1 cellular context compared by ENCODE assay signal in the genomic region with DNA sequence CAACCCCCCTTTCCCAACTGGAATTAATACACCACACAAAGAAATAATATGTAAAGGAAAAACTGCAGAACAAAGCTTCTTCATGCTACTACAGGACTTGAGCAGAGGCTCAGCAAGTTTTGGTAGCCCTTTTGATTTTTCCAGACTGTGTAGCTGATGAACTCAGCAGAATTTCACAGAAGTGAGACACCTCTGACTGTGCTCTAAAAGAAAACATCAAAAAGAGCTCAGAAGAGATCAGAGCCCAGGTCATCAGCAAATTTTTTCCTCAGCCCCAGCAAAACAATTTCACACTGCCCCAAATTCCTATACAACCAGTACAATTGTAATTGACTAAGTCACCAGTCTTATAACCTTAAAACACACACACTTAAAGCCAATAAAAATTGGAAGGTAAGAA.
TF ChIP-seq lines count a peak whose summit lies in the region.

No MANE protein-coding gene starts in this region.

TF ChIP-seq in HCT116, 20 proteins besides CTCF, POLR2A, EP300 and RAD21 (continued from another document):
- TF ChIP-seq, protein P1, sequence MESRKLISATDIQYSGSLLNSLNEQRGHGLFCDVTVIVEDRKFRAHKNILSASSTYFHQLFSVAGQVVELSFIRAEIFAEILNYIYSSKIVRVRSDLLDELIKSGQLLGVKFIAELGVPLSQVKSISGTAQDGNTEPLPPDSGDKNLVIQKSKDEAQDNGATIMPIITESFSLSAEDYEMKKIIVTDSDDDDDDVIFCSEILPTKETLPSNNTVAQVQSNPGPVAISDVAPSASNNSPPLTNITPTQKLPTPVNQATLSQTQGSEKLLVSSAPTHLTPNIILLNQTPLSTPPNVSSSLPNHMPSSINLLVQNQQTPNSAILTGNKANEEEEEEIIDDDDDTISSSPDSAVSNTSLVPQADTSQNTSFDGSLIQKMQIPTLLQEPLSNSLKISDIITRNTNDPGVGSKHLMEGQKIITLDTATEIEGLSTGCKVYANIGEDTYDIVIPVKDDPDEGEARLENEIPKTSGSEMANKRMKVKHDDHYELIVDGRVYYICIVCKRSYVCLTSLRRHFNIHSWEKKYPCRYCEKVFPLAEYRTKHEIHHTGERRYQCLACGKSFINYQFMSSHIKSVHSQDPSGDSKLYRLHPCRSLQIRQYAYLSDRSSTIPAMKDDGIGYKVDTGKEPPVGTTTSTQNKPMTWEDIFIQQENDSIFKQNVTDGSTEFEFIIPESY (IDR thresholded peaks at IDR 0.05; ENCODE audit: extremely low read depth, insufficient replicate concordance, low read length) = no peak
- TF ChIP-seq, protein P2, sequence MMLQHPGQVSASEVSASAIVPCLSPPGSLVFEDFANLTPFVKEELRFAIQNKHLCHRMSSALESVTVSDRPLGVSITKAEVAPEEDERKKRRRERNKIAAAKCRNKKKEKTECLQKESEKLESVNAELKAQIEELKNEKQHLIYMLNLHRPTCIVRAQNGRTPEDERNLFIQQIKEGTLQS (IDR thresholded peaks at IDR 0.05) = no peak
- TF ChIP-seq ZFX (IDR thresholded peaks at IDR 0.05) (no peak), FOSL1 (IDR thresholded peaks at IDR 0.05; ENCODE audit: low read depth) (no peak), CEBPB (IDR thresholded peaks at IDR 0.05; ENCODE audit: low read depth) (no peak), SIN3A (IDR thresholded peaks at IDR 0.05; ENCODE audit: low read depth) (no peak)
- TF ChIP-seq, protein P3, sequence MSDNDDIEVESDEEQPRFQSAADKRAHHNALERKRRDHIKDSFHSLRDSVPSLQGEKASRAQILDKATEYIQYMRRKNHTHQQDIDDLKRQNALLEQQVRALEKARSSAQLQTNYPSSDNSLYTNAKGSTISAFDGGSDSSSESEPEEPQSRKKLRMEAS (IDR thresholded peaks at IDR 0.05) = no peak
